2 cellular contexts compared by ENCODE assay signal in the genomic region with DNA sequence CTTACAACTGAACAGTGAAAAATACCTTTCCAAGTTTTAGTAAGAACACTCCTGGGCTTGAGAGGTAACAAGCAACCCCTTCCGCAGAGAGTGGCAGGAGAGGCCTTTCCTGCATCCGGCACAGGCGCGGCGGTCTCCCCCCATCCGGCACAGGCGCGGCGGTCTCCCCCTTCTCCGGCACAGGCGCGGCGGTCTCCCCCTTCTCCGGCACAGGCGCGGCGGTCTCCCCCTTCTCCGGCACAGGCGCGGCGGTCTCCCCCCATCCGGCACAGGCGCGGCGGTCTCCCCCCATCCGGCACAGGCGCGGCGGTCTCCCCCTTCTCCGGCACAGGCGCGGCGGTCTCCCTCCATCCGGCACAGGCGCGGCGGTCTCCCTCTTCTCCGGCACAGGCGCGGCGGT. TPM values are rescaled to one million over a fixed set of nuclear protein-coding genes. Genes with fewer than 3 reads are reported as not detected.
"Had no signal": no experiment of that assay in that cellular context is flagged by ENCODE, and none has a peak within 500 bp of the region (broad histone marks: within the 10 kb centered on the region; RNA-seq: fewer than 3 reads in every experiment).

No MANE protein-coding gene starts in this region.

RNA-seq across cellular contexts. Expression of a gene that starts 53.4 kb away (rescaled TPM):
- total RNA-seq: activated CD4-positive, alpha-beta memory T cell treated with anti-CD3 and anti-CD28 coated beads, Interleukin-2, amount 10 ng/mL, durations not matched to agents 7 days and 5 days; activated T-helper 17 cell treated with anti-CD3 and anti-CD28 coated beads, Interleukin-2, amount 50 U/mL, for 72 hours had no signal
